In the genomic region with DNA sequence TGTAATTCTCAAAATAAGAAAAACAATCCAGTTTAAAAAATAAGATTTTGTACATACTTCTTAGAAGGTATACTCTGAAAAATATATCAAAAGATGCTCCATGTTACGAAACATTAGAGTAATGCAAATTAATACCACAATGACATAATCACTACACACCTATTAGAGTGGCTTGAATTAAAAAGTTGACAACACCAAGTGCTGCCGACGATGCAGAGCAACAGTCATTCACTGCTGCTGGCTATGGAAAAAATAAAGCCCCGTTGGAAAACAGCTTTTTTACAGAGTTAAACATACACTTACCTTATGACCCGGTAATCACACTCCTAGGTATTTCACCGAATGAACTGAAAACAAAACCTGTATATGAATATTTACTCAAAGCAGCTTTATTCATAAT, we compare ENCODE assay signal across 21 cellular contexts. TPM values are rescaled to one million over a fixed set of nuclear protein-coding genes. Genes with fewer than 3 reads are reported as not detected.
DNase-seq lines count a peak whose midpoint lies in the region; ATAC-seq, FAIRE-seq and TF ChIP-seq lines count a peak whose summit lies in the region.
"Had no signal": no experiment of that assay in that cellular context is flagged by ENCODE, and none has a peak within 500 bp of the region (broad histone marks: within the 10 kb centered on the region; RNA-seq: fewer than 3 reads in every experiment).

No MANE protein-coding gene starts in this region.

- CTCF ChIA-PET in activated CD8-positive, alpha-beta memory T cell treated with anti-CD3 and anti-CD28 coated beads, Interleukin-2, amount 10 ng/mL, durations not matched to agents 7 days and 5 days (lab: Charles Lee): interaction anchor here (0.9 to 1.6 kb wide), 4 partner anchors 11 to 18 kb away, joined by 3 to 4 read pairs (median 4); partner anchors contain the start of gene COA6
- CTCF ChIA-PET in HepG2 (lab: Yijun Ruan, JAX; ENCODE audit: low intra/inter-chr PET ratio, low total read pairs): no interaction called here

- no peak overlapping the region for H3K23ac ChIP-seq in mesenchymal stem cell (ENCODE audit: low read length in 2 of 2)

- TF ChIP-seq RAD21 in HepG2 (CRISPR knock-in tag; IDR thresholded peaks at IDR 0.05): no peak

- no peak overlapping the region for H4K8ac ChIP-seq in mesenchymal stem cell (ENCODE audit: low read length)

- H3K4me3 ChIP-seq in HepG2 (replicated peaks in 1 of 3; ENCODE audit: insufficient read depth in 1 of 3, low read depth in 2 of 3, low read length in 3 of 3): no peak overlapping the region
- no peak overlapping the region for H3K4me3 ChIP-seq in right lobe of liver
- no peak overlapping the region for H3K4me3 ChIP-seq in mesenchymal stem cell (ENCODE audit: insufficient read depth in 1 of 2, low read depth in 1 of 2, low read length in 2 of 2)
- H3K4me3 ChIP-seq: A549; BLaER1 treated with 17β-estradiol and CSF1 and Interleukin-3, amounts not matched to agents 10 nM and 100 nM had no signal

- H3K27ac Mint-ChIP-seq in activated CD8-positive, alpha-beta memory T cell treated with anti-CD3 and anti-CD28 coated beads, Interleukin-2, amount 10 ng/mL, durations not matched to agents 7 days and 5 days: peak overlapping the region; percentile 35
- H3K27ac Mint-ChIP-seq: B cell; CD4-positive, alpha-beta T cell; CD8-positive, alpha-beta T cell had no signal

- TF ChIP-seq CTCF in HepG2 (CRISPR knock-in tag; IDR thresholded peaks at IDR 0.05) (no peak), right lobe of liver (IDR thresholded peaks at IDR 0.05) (no peak)

- H3K27ac ChIP-seq in HepG2 (ENCODE audit: extremely low read length, insufficient read depth, low read length): no peak overlapping the region
- H3K27ac ChIP-seq in right lobe of liver: no peak overlapping the region
- no peak overlapping the region for H3K27ac ChIP-seq in mesenchymal stem cell (ENCODE audit: low read length, poor library complexity, severe bottlenecking)
- H3K27ac ChIP-seq: 22Rv1; A549; BLaER1 treated with 17β-estradiol and CSF1 and Interleukin-3, amounts not matched to agents 10 nM and 100 nM; C4-2B had no signal

- H2BK120ac ChIP-seq in mesenchymal stem cell (ENCODE audit: low read depth, low read length): no peak overlapping the region

- H3K36me3 Mint-ChIP-seq in activated CD8-positive, alpha-beta memory T cell treated with anti-CD3 and anti-CD28 coated beads, Interleukin-2, amount 10 ng/mL, durations not matched to agents 7 days and 5 days: peaks cover 25% of the 10 kb centered on the region

- H2AFZ ChIP-seq in HepG2 (ENCODE audit: low read length) (no peak overlapping the region), mesenchymal stem cell (ENCODE audit: low read depth, low read length) (no peak overlapping the region)

- H2AK5ac ChIP-seq in mesenchymal stem cell (ENCODE audit: low read length, severe bottlenecking): no peak overlapping the region

- no TSS peak for BruUV-seq in HepG2 (replicated peaks; lab: Mats Ljungman, UMichigan)

- no peak for DNase-seq in activated CD8-positive, alpha-beta memory T cell treated with anti-CD3 and anti-CD28 coated beads, Interleukin-2, amount 10 ng/mL, durations not matched to agents 7 days and 5 days
- DNase-seq in activated CD8-positive, alpha-beta memory T cell treated with anti-CD3 and anti-CD28 coated beads for 24 hours: no peak
- DNase-seq in HepG2 (ENCODE audit: low spot score) (no peak), right lobe of liver (no peak), mesenchymal stem cell (no peak)
- DNase-seq: AML-193; Caco-2; Calu3; CD4-positive, alpha-beta T cell; CD8-positive, alpha-beta T cell; DMS79 treated with DMSO at 0.1 percent for 48 hours; GF-D8 had no signal

- 70% methylated on average over 6 of the region's 6 CpGs for WGBS in HepG2 (ENCODE audit: low lambda C conversion rate)
- 77% methylated on average over 6 of the region's 6 CpGs for WGBS in right lobe of liver (ENCODE audit: insufficient coverage, low coverage, low lambda C conversion rate, missing lambda C conversion rate)
- WGBS in mesenchymal stem cell: 87% methylated on average over 6 of the region's 6 CpGs

- H2BK5ac ChIP-seq in mesenchymal stem cell (ENCODE audit: low read depth, low read length, poor library complexity, severe bottlenecking): peak overlapping the region; percentile 8

- peaks cover 4 to 22% of the 10 kb centered on the region in 2 experiments for H3K36me3 ChIP-seq in HepG2 (replicated peaks in 1 of 2; ENCODE audit: control insufficient read depth in 1 of 2, insufficient read depth in 2 of 2, low read length in 2 of 2)
- peaks cover 0 to 21% (median 4%) of the 10 kb centered on the region in 4 donors for H3K36me3 ChIP-seq in right lobe of liver
- H3K36me3 ChIP-seq in mesenchymal stem cell (ENCODE audit: control insufficient read depth in 1 of 2, insufficient read depth in 2 of 2, low read depth in 1 of 2, low read length in 2 of 2): peaks cover 10 to 40% of the 10 kb centered on the region in 2 experiments

- H3K4me2 ChIP-seq in HepG2 (ENCODE audit: low read depth, low read length) (no peak overlapping the region), mesenchymal stem cell (ENCODE audit: low read length, poor library complexity, severe bottlenecking) (no peak overlapping the region)
- H3K4me2 ChIP-seq: A549; BLaER1 treated with 17β-estradiol and CSF1 and Interleukin-3, amounts not matched to agents 10 nM and 100 nM had no signal

- H3K9ac ChIP-seq in HepG2 (ENCODE audit: insufficient read depth, low read depth, low read length) (no peak overlapping the region), mesenchymal stem cell (ENCODE audit: low read length) (no peak overlapping the region)
- H3K9ac ChIP-seq: BLaER1 treated with 17β-estradiol and CSF1 and Interleukin-3, amounts not matched to agents 10 nM and 100 nM had no signal

- no peak for TF ChIP-seq POLR2A in HepG2 (IDR thresholded peaks at IDR 0.05; ENCODE audit: insufficient read depth in 1 of 2, low read depth in 2 of 2, low read length in 2 of 2)
- no peak for TF ChIP-seq POLR2A in right lobe of liver (IDR thresholded peaks at IDR 0.05)

- H3K79me2 ChIP-seq in HepG2 (ENCODE audit: insufficient read depth, low read length): peaks cover 4% of the 10 kb centered on the region

- H3K14ac ChIP-seq in mesenchymal stem cell (ENCODE audit: low read length in 2 of 2): no peak overlapping the region

- no peak for ATAC-seq in activated CD8-positive, alpha-beta memory T cell treated with anti-CD3 and anti-CD28 coated beads, Interleukin-2, amount 10 ng/mL, durations not matched to agents 7 days and 5 days
- ATAC-seq in HepG2 (no peak), right lobe of liver (no peak), HG03280 (IDR thresholded peaks at IDR 0.05; ENCODE audit: unreplicated experiment) (no peak)
- ATAC-seq: CD8-positive, alpha-beta T cell had no signal

- no peak overlapping the region for H2BK12ac ChIP-seq in mesenchymal stem cell (ENCODE audit: low read length in 2 of 2)

- peaks cover 34% of the 10 kb centered on the region for H3K4me1 ChIP-seq in HepG2 (ENCODE audit: insufficient read depth, low read length)
- H3K4me1 ChIP-seq in right lobe of liver: no peaks in the 10 kb centered on the region
- H3K4me1 ChIP-seq in mesenchymal stem cell (ENCODE audit: control insufficient read depth, insufficient read depth, low read depth, low read length): no peaks in the 10 kb centered on the region
- H3K4me1 ChIP-seq: A549; BLaER1 treated with 17β-estradiol and CSF1 and Interleukin-3, amounts not matched to agents 10 nM and 100 nM; Caco-2 had no signal

- peaks cover under 1% of the 10 kb centered on the region for H3K79me1 ChIP-seq in mesenchymal stem cell (replicated peaks; ENCODE audit: low read length, poor library complexity, severe bottlenecking)

- H3K4ac ChIP-seq in mesenchymal stem cell (ENCODE audit: low read depth in 1 of 2, low read length in 2 of 2): no peak overlapping the region

- no peaks in the 10 kb centered on the region for H3K9me3 ChIP-seq in HepG2 (ENCODE audit: low read length)
- no peaks in the 10 kb centered on the region for H3K9me3 ChIP-seq in right lobe of liver
- H3K9me3 ChIP-seq in mesenchymal stem cell (ENCODE audit: control insufficient read depth, low read length): no peaks in the 10 kb centered on the region
- H3K9me3 ChIP-seq: A549, Caco-2 had no signal

- no peak for FAIRE-seq in HepG2 (lab: Jason Lieb, UNC)
- FAIRE-seq: A549, G401.6, GM12891, GM19239 had no signal

- H2BK15ac ChIP-seq in mesenchymal stem cell (ENCODE audit: low read depth, poor library complexity, severe bottlenecking): no peak overlapping the region

- POLR2A ChIA-PET in HepG2 (lab: Yijun Ruan, JAX): interaction anchor here (1.2 kb wide), 1 partner anchor 15 kb away, joined by 3 read pairs; the partner anchor contains the start of gene COA6

- no peaks in the 10 kb centered on the region; the same call in 1 of the 2 replicates for H4K20me1 ChIP-seq in HepG2 (ENCODE audit: insufficient read depth, low read length)
- H4K20me1 ChIP-seq: BLaER1 treated with 17β-estradiol and CSF1 and Interleukin-3, amounts not matched to agents 10 nM and 100 nM had no signal

- no peak overlapping the region for H4K91ac ChIP-seq in mesenchymal stem cell (ENCODE audit: low read length)

- intact Hi-C loops in HepG2 (cut with micrococcal nuclease; ENCODE audit: unreplicated experiment): no loop called here
- intact Hi-C loops in right lobe of liver (cut with DNase I): no loop called here

- no peak overlapping the region for H3K18ac ChIP-seq in mesenchymal stem cell (ENCODE audit: low read depth in 1 of 2, low read length in 2 of 2)

- H3K27me3 Mint-ChIP-seq in activated CD8-positive, alpha-beta memory T cell treated with anti-CD3 and anti-CD28 coated beads, Interleukin-2, amount 10 ng/mL, durations not matched to agents 7 days and 5 days: no peaks in the 10 kb centered on the region
- H3K27me3 Mint-ChIP-seq: B cell; CD4-positive, alpha-beta T cell had no signal

- H3K4me3 Mint-ChIP-seq in activated CD8-positive, alpha-beta memory T cell treated with anti-CD3 and anti-CD28 coated beads, Interleukin-2, amount 10 ng/mL, durations not matched to agents 7 days and 5 days: no peak overlapping the region
- H3K4me3 Mint-ChIP-seq: B cell; CD4-positive, alpha-beta T cell; CD8-positive, alpha-beta T cell had no signal

- in situ Hi-C loops in HepG2 (cut with HindIII; ENCODE audit: extremely low pct_ligation_motif_present, low pct_unique_long_range_greater_than_20kb): no loop called here

- TF ChIP-seq EP300 in HepG2 (IDR thresholded peaks at IDR 0.05; ENCODE audit: low read depth in 2 of 2, low read length in 2 of 2) (no peak), HepG2 (CRISPR knock-in tag; IDR thresholded peaks at IDR 0.05; ENCODE audit: borderline replicate concordance) (no peak)

- H3K9me3 Mint-ChIP-seq in activated CD8-positive, alpha-beta memory T cell treated with anti-CD3 and anti-CD28 coated beads, Interleukin-2, amount 10 ng/mL, durations not matched to agents 7 days and 5 days (ENCODE audit: low read depth): no peaks in the 10 kb centered on the region
- H3K9me3 Mint-ChIP-seq: CD4-positive, alpha-beta T cell; CD8-positive, alpha-beta T cell had no signal

- no peaks in the 10 kb centered on the region for H3K27me3 ChIP-seq in HepG2 (ENCODE audit: control insufficient read depth in 1 of 2, insufficient read depth in 2 of 2, low read length in 2 of 2)
- no peaks in the 10 kb centered on the region for H3K27me3 ChIP-seq in right lobe of liver
- H3K27me3 ChIP-seq in mesenchymal stem cell (ENCODE audit: control insufficient read depth in 1 of 2, insufficient read depth in 1 of 2, low read length in 2 of 2): no peaks in the 10 kb centered on the region
- H3K27me3 ChIP-seq: BLaER1 treated with 17β-estradiol and CSF1 and Interleukin-3, amounts not matched to agents 10 nM and 100 nM had no signal

- H3K4me1 Mint-ChIP-seq in activated CD8-positive, alpha-beta memory T cell treated with anti-CD3 and anti-CD28 coated beads, Interleukin-2, amount 10 ng/mL, durations not matched to agents 7 days and 5 days: peaks cover 10% of the 10 kb centered on the region

RNA-seq across cellular contexts. Expression of gene COA6, which starts 14.8 kb away (rescaled TPM):
- 10 to 100 TPM; 42.4 to 43.0 TPM for total RNA-seq in activated CD8-positive, alpha-beta memory T cell treated with anti-CD3 and anti-CD28 coated beads, Interleukin-2, amount 10 ng/mL, durations not matched to agents 7 days and 5 days
- 104 and 158 TPM in 2 replicates for total RNA-seq in HepG2 (2016; rRNA removed; fragmentation: Illumina TruSeq; extraction: Trizol)
- total RNA-seq in HepG2 (2016; cell fraction: cytosol; rRNA removed; fragmentation: Illumina TruSeq; extraction: Trizol; ENCODE audit: low read depth): 65.3 and 66.5 TPM in 2 replicates
- 117 and 175 TPM in 2 replicates for total RNA-seq in HepG2 (2016; cell fraction: insoluble cytoplasmic fraction; rRNA removed; fragmentation: Illumina TruSeq; extraction: Trizol)
- total RNA-seq in HepG2 (2016; cell fraction: membrane; rRNA removed; fragmentation: Illumina TruSeq; extraction: Trizol): 73.2 and 76.4 TPM in 2 replicates
- 44.6 and 50.4 TPM in 2 replicates for total RNA-seq in HepG2 (2016; cell fraction: nucleus; rRNA removed; fragmentation: Illumina TruSeq; extraction: Trizol)
- 29.1 and 32.4 TPM in 2 replicates for polyA plus RNA-seq in HepG2 (2011; rRNA removed)
- 37.1 and 37.6 TPM in 2 replicates for polyA plus RNA-seq in HepG2 (2011; cell fraction: cytosol; rRNA removed)
- 12.7 and 13.3 TPM in 2 replicates for polyA plus RNA-seq in HepG2 (2011; cell fraction: nucleus; rRNA removed)
- polyA plus RNA-seq in HepG2 (2012): 49.6 and 68.8 TPM in 2 replicates
- 84.3 and 106 TPM in 2 replicates for polyA plus RNA-seq in HepG2 (2016; cell fraction: cytosol; fragmentation: Illumina TruSeq; extraction: Trizol; ENCODE audit: low read depth)
- polyA plus RNA-seq in HepG2 (2016; cell fraction: insoluble cytoplasmic fraction; fragmentation: Illumina TruSeq; extraction: Trizol; ENCODE audit: low read depth): 196 and 215 TPM in 2 replicates
- polyA plus RNA-seq in HepG2 (2016; cell fraction: membrane; fragmentation: Illumina TruSeq; extraction: Trizol; ENCODE audit: low read depth): 84.2 and 92.6 TPM in 2 replicates
- 92.2 and 92.5 TPM in 2 replicates for polyA plus RNA-seq in HepG2 (2016; cell fraction: nucleus; fragmentation: Illumina TruSeq; extraction: Trizol; ENCODE audit: insufficient read depth, low read depth)
- 12.7 and 15.1 TPM in 2 replicates for polyA minus RNA-seq in HepG2 (2011; rRNA and poly(A)+ RNA removed; ENCODE audit: low replicate concordance)
- polyA minus RNA-seq in HepG2 (2011; cell fraction: cytosol; rRNA and poly(A)+ RNA removed): 16.5 and 16.7 TPM in 2 replicates
- polyA minus RNA-seq in HepG2 (2011; cell fraction: nucleus; rRNA and poly(A)+ RNA removed): 12.4 and 16.9 TPM in 2 replicates
- 10 to 100 TPM; 12.8 to 29.3 (median 16.2) TPM for total RNA-seq in right lobe of liver
- 41.9 TPM for polyA plus RNA-seq in mesenchymal stem cell (2013, experiment 1 of 2)
- polyA plus RNA-seq in mesenchymal stem cell (2013, experiment 2 of 2): 42.9 TPM
